Comparison of ENCODE assay signal across 1 cellular context in the genomic region with DNA sequence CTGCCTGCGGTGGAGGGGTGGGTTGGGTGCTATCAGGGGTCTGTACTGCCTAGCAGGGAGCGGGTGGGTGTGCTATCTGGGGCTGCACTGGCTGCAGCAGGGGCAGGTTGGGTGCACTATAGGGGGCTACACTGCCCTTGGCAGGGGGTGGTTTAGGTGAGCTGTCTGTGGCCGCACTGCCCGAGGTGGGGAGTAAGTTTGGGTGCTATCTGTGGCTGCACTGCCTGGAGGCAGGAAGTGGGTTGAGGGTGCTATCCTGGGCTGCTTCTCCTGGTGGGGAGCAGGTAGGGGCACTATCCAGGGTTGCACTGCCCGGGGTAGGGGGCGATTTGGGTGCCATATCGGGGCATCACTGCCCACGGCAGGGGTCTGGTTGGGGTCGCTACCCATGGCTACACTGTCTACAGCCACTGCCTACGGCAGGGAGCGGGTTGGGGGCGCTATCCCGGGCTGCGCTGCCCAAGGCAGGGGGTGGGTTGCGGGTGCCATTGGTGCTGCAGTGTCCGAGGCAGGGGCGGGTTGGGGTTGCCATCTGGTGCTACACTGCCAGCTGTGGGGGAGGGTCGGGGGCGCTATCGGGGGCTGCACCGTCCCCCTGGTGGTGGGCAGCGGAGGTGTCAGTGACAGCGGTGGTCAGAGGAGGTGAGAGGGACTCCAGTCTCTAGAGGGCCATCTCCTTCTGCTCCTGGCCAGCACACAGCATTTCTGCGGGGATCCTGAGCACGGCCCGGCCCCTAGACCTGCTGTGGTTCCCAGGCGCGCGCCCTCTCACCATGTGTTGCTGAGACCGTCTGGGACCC.
TF ChIP-seq lines count a peak whose summit lies in the region.

No MANE protein-coding gene starts in this region.

TF ChIP-seq in H1, 55 proteins besides CTCF, POLR2A, EP300 and RAD21:
- TF ChIP-seq GABPA (IDR thresholded peaks at IDR 0.05; ENCODE audit: borderline replicate concordance, insufficient read depth, low read length) (no peak), KDM5A (IDR thresholded peaks at IDR 0.05; ENCODE audit: low read length) (no peak), POLR2AphosphoS5 (IDR thresholded peaks at IDR 0.05; ENCODE audit: low read depth, low read length) (no peak), KDM1A (IDR thresholded peaks at IDR 0.05; ENCODE audit: borderline replicate concordance, low read length) (no peak), POU5F1 (IDR thresholded peaks at IDR 0.05; ENCODE audit: low read depth, low read length) (no peak), RBBP5 (IDR thresholded peaks at IDR 0.05; ENCODE audit: borderline replicate concordance, low read depth, low read length) (no peak), TAF7 (optimal IDR thresholded peaks at IDR 0.05; ENCODE audit: borderline replicate concordance, low read depth, low read length) (no peak)
- TF ChIP-seq, protein P1, sequence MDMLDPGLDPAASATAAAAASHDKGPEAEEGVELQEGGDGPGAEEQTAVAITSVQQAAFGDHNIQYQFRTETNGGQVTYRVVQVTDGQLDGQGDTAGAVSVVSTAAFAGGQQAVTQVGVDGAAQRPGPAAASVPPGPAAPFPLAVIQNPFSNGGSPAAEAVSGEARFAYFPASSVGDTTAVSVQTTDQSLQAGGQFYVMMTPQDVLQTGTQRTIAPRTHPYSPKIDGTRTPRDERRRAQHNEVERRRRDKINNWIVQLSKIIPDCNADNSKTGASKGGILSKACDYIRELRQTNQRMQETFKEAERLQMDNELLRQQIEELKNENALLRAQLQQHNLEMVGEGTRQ (IDR thresholded peaks at IDR 0.05; ENCODE audit: low read length): no peak
TF ChIP-seq in H1: peak in this region for 0.
